Comparison of ENCODE assay signal across 27 cellular contexts in the genomic region with DNA sequence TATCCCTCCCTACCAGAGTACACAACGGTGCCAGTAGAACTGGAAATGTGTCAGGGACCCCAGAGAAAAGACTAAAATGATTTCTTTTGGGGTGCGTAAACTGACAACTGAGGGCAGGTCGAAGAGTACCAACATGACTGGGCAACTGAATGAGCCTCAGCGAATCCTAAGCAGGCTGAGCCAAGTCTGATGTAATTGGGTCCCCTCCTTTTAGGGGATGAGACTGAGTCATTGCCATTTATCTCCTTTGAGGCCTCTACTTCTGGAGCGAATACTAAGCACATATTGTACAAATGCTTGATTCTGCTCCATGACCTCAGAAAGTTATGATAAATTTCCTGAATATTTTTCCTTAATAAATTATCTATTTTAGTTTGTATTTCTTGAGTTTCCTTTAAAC. TPM values are rescaled to one million over a fixed set of nuclear protein-coding genes. Genes with fewer than 3 reads are reported as not detected.
DNase-seq lines count a peak whose midpoint lies in the region; ATAC-seq and TF ChIP-seq lines count a peak whose summit lies in the region.
"Had no signal": no experiment of that assay in that cellular context is flagged by ENCODE, and none has a peak within 500 bp of the region (broad histone marks: within the 10 kb centered on the region; RNA-seq: fewer than 3 reads in every experiment).

No MANE protein-coding gene starts in this region.

- in situ Hi-C loops in mammary epithelial cell (cut with MboI; ENCODE audit: low sequenced_read_pairs in 2 of 2) (no loop called here), GM13976 (cut with MboI; ENCODE audit: low sequenced_read_pairs, unreplicated experiment) (no loop called here)

- intact Hi-C loops in MCF 10A (cut with micrococcal nuclease) = no loop called here
- intact Hi-C loops in mammary epithelial cell (cut with micrococcal nuclease) = no loop called here
- intact Hi-C loops in activated CD4-positive, alpha-beta T cell treated with anti-CD3 and anti-CD28 coated beads for 36 hours (cut with DNase I, micrococcal nuclease) = no loop called here

- H3K4me1 Mint-ChIP-seq in MCF 10A (ENCODE audit: insufficient read depth, unreplicated experiment) = no peaks in the 10 kb centered on the region
- H3K4me1 Mint-ChIP-seq in type B pancreatic cell (ENCODE audit: unreplicated experiment) = peaks cover 4% of the 10 kb centered on the region
- H3K4me1 Mint-ChIP-seq in activated CD4-positive, alpha-beta T cell treated with anti-CD3 and anti-CD28 coated beads for 36 hours = no peaks in the 10 kb centered on the region
- H3K4me1 Mint-ChIP-seq: natural killer cell had no signal

- ATAC-seq in activated CD4-positive, alpha-beta T cell treated with anti-CD3 and anti-CD28 coated beads for 36 hours = no peak
- ATAC-seq: natural killer cell, SK-N-SH treated with all-trans-retinoic acid at 6 μM for 48 hours had no signal

- H2AFZ ChIP-seq in mammary epithelial cell (ENCODE audit: low read depth, low read length) = no peak overlapping the region

- H3K4me3 Mint-ChIP-seq in MCF 10A (ENCODE audit: unreplicated experiment) = no peak overlapping the region
- no peak overlapping the region for H3K4me3 Mint-ChIP-seq in type B pancreatic cell
- H3K4me3 Mint-ChIP-seq in activated CD4-positive, alpha-beta T cell treated with anti-CD3 and anti-CD28 coated beads for 36 hours = no peak overlapping the region
- H3K4me3 Mint-ChIP-seq: activated T-cell treated with anti-CD3 and anti-CD28 coated beads, Interleukin-2, amount 50 U/mL, for 24 hours; natural killer cell had no signal

- H3K4me3 ChIP-seq in mammary epithelial cell (replicated peaks in 1 of 3; ENCODE audit: insufficient read depth in 1 of 3, low read depth in 2 of 3, low read length in 3 of 3) (no peak overlapping the region), fibroblast of pulmonary artery (replicated peaks; ENCODE audit: low read depth, low read length) (no peak overlapping the region)
- H3K4me3 ChIP-seq: HAP-1, skin epidermis had no signal

- no peaks in the 10 kb centered on the region for H3K9me3 Mint-ChIP-seq in MCF 10A (ENCODE audit: unreplicated experiment)
- H3K9me3 Mint-ChIP-seq in type B pancreatic cell = no peaks in the 10 kb centered on the region
- H3K9me3 Mint-ChIP-seq in activated CD4-positive, alpha-beta T cell treated with anti-CD3 and anti-CD28 coated beads for 36 hours (ENCODE audit: low read depth) = no peaks in the 10 kb centered on the region
- H3K9me3 Mint-ChIP-seq: activated T-cell treated with anti-CD3 and anti-CD28 coated beads, Interleukin-2, amount 50 U/mL, for 24 hours; natural killer cell had no signal

- no peaks in the 10 kb centered on the region for H3K27me3 ChIP-seq in mammary epithelial cell (ENCODE audit: insufficient read depth, low read length)
- H3K27me3 ChIP-seq: BE2C had no signal

- H3K27me3 Mint-ChIP-seq in MCF 10A (ENCODE audit: insufficient read depth, unreplicated experiment) = no peaks in the 10 kb centered on the region
- no peaks in the 10 kb centered on the region for H3K27me3 Mint-ChIP-seq in type B pancreatic cell
- peaks cover 9% of the 10 kb centered on the region for H3K27me3 Mint-ChIP-seq in activated CD4-positive, alpha-beta T cell treated with anti-CD3 and anti-CD28 coated beads for 36 hours
- H3K27me3 Mint-ChIP-seq: activated T-cell treated with anti-CD3 and anti-CD28 coated beads, Interleukin-2, amount 50 U/mL, for 24 hours had no signal

- H3K27ac Mint-ChIP-seq in MCF 10A (ENCODE audit: low read depth, unreplicated experiment) (no peak overlapping the region), type B pancreatic cell (no peak overlapping the region)
- H3K27ac Mint-ChIP-seq in activated CD4-positive, alpha-beta T cell treated with anti-CD3 and anti-CD28 coated beads for 36 hours = no peak overlapping the region
- H3K27ac Mint-ChIP-seq: activated T-cell treated with anti-CD3 and anti-CD28 coated beads, Interleukin-2, amount 50 U/mL, for 24 hours; natural killer cell had no signal

- H3K27ac ChIP-seq in mammary epithelial cell (ENCODE audit: insufficient read depth, low read depth, low read length) = no peak overlapping the region
- H3K27ac ChIP-seq: 22Rv1, skin epidermis had no signal

- BruUV-seq in MCF 10A (replicated peaks; lab: Mats Ljungman, UMichigan) (no TSS peak), mammary epithelial cell (replicated peaks; lab: Mats Ljungman, UMichigan) (no TSS peak)

- H3K36me3 Mint-ChIP-seq in MCF 10A (ENCODE audit: insufficient read depth, unreplicated experiment) = no peaks in the 10 kb centered on the region
- H3K36me3 Mint-ChIP-seq in type B pancreatic cell = no peaks in the 10 kb centered on the region
- peaks cover 3% of the 10 kb centered on the region for H3K36me3 Mint-ChIP-seq in activated CD4-positive, alpha-beta T cell treated with anti-CD3 and anti-CD28 coated beads for 36 hours (ENCODE audit: low read depth)
- H3K36me3 Mint-ChIP-seq: natural killer cell had no signal

- H4K20me1 ChIP-seq in mammary epithelial cell (ENCODE audit: insufficient read depth, low read length) = no peaks in the 10 kb centered on the region

- no peaks in the 10 kb centered on the region for H3K9me3 ChIP-seq in mammary epithelial cell (replicated peaks; ENCODE audit: insufficient read depth, low read length)
- H3K9me3 ChIP-seq: BE2C, HAP-1 had no signal

- H3K4me2 ChIP-seq in mammary epithelial cell (ENCODE audit: insufficient read depth, low read depth, low read length) = no peak overlapping the region

- no peaks in the 10 kb centered on the region for H3K4me1 ChIP-seq in mammary epithelial cell (ENCODE audit: insufficient read depth, low read length)
- H3K4me1 ChIP-seq: BE2C, HAP-1 had no signal

- POLR2A ChIA-PET in MCF 10A (lab: Yijun Ruan, JAX) = no interaction called here
- POLR2A ChIA-PET in activated CD4-positive, alpha-beta T cell treated with anti-CD3 and anti-CD28 coated beads for 36 hours (lab: Charles Lee) = no interaction called here

- H3K36me3 ChIP-seq in mammary epithelial cell (ENCODE audit: insufficient read depth, low read length) = no peaks in the 10 kb centered on the region
- H3K36me3 ChIP-seq: BE2C, HAP-1 had no signal

- DNase-seq in MCF 10A (ENCODE audit: unreplicated experiment) (peak; percentile 18), mammary epithelial cell (no peak), fibroblast of pulmonary artery (ENCODE audit: low read depth) (peak; percentile 76), myocyte (ENCODE audit: low read depth) (peak; percentile 7), GM13976 (ENCODE audit: low spot score) (no peak), type B pancreatic cell (ENCODE audit: extremely low spot score, unreplicated experiment) (no peak)
- no peak for DNase-seq in stimulated activated CD4-positive, alpha-beta T cell treated with anti-CD3 and anti-CD28 coated beads, Interleukin-12 subunit alpha, Interleukin-12 subunit beta, amount 100 ng/mL, for 4 hours
- no peak for DNase-seq in activated CD4-positive, alpha-beta T cell treated with anti-CD3 and anti-CD28 coated beads for 36 hours
- DNase-seq: activated CD4-positive, CD25-positive, alpha-beta regulatory T cell; activated naive CD4-positive, alpha-beta T cell treated with Interleukin-2 at 50 U/mL for 16 hours; activated T-cell treated with anti-CD3 and anti-CD28 coated beads, Interleukin-2, amount 50 U/mL, for 24 hours; BE2C; COR-L47; DND-41; hippocampal formation; mesenchymal stem cell; natural killer cell; NCI-H2107; NCI-H524; posterior cingulate gyrus; RPMI8226; stimulated activated naive CD4-positive, alpha-beta T cell treated with Interleukin-2 at 50 U/mL for 16 hours; trophoblast cell had no signal

- dilution Hi-C loops in mammary epithelial cell (cut with HindIII; ENCODE audit: low sequenced_read_pairs) = no loop called here

- 92% methylated on average over 3 of the region's 5 CpGs for WGBS in mammary epithelial cell (ENCODE audit: low coverage, missing lambda C conversion rate)

- no peak for TF ChIP-seq CTCF in MCF 10A (IDR thresholded peaks at IDR 0.05; ENCODE audit: unreplicated experiment)
- TF ChIP-seq CTCF in mammary epithelial cell (conservative IDR thresholded peaks at IDR 0.05 in 1 of 2, IDR thresholded peaks at IDR 0.05 in 1 of 2; ENCODE audit: extremely low read depth in 1 of 2, insufficient read depth in 1 of 2, low read depth in 1 of 2, low read length in 2 of 2) = no peak
- TF ChIP-seq CTCF in fibroblast of pulmonary artery (IDR thresholded peaks at IDR 0.05; ENCODE audit: low read length, missing control alignments) = no peak
- no peak for TF ChIP-seq CTCF in GM13976 (IDR thresholded peaks at IDR 0.05; ENCODE audit: borderline replicate concordance, control extremely low read depth, extremely low read depth, insufficient read depth, missing control alignments)
- TF ChIP-seq CTCF in type B pancreatic cell (conservative IDR thresholded peaks at IDR 0.05) = no peak

- no peaks in the 10 kb centered on the region for H3K79me2 ChIP-seq in mammary epithelial cell (ENCODE audit: insufficient read depth, low read length)

- H3K9ac ChIP-seq in mammary epithelial cell (ENCODE audit: insufficient read depth, low read length) = no peak overlapping the region

- CTCF ChIA-PET in MCF 10A (lab: Yijun Ruan, JAX) = no interaction called here
- CTCF ChIA-PET in mammary epithelial cell (lab: Charles Lee; ENCODE audit: low non-redundant PET) = no interaction called here
- CTCF ChIA-PET in activated CD4-positive, alpha-beta T cell treated with anti-CD3 and anti-CD28 coated beads for 36 hours (lab: Charles Lee) = no interaction called here

RNA-seq across cellular contexts. Expression of gene GPR156, which starts 17.3 kb away (rescaled TPM):
- total RNA-seq in MCF 10A (2022) = 0.72 and 1.0 TPM in 2 replicates
- total RNA-seq in mammary epithelial cell = 1 to 10 TPM in 1 of 2 donors, under 1 TPM in 1; 0.56 to 1.2 TPM
- polyA plus RNA-seq in mammary epithelial cell = 0.27 TPM
- polyA minus RNA-seq in mammary epithelial cell = not detected
- 1.2 and 1.9 TPM in 2 replicates for total RNA-seq in myocyte
- polyA plus RNA-seq in myocyte (2012) = 0.32 TPM
- total RNA-seq in type B pancreatic cell (ENCODE audit: low replicate concordance) = 0.45 and 1.5 TPM in 2 replicates
- total RNA-seq in activated CD4-positive, alpha-beta T cell treated with anti-CD3 and anti-CD28 coated beads for 36 hours = under 1 TPM in 1 of 2 experiments, not detected in 1; 0.11 TPM

RNA-seq across cellular contexts. Expression of gene LRRC58, which starts 46.8 kb away (rescaled TPM):
- total RNA-seq in MCF 10A (2022) = 25.8 and 28.8 TPM in 2 replicates
- 10 to 100 TPM; 21.3 to 28.2 TPM for total RNA-seq in mammary epithelial cell
- 12.9 TPM for polyA plus RNA-seq in mammary epithelial cell
- polyA minus RNA-seq in mammary epithelial cell = 20.2 TPM
- 23.6 and 23.9 TPM in 2 replicates for total RNA-seq in myocyte
- polyA plus RNA-seq in myocyte (2012) = 5.1 TPM
- total RNA-seq in type B pancreatic cell (ENCODE audit: low replicate concordance) = 14.5 and 19.9 TPM in 2 replicates
- total RNA-seq in activated CD4-positive, alpha-beta T cell treated with anti-CD3 and anti-CD28 coated beads for 36 hours = 10 to 100 TPM; 20.7 to 22.2 TPM

Comparison
In these comparisons a context has a peak if more than half of its experiments do, and no peak if none do; other contexts are left out.
1. DNase-seq: peak in MCF 10A (single experiment), fibroblast of pulmonary artery (single experiment) and myocyte (single experiment); none in mammary epithelial cell (single experiment), stimulated activated CD4-positive, alpha-beta T cell treated with anti-CD3 and anti-CD28 coated beads, Interleukin-12 subunit alpha, Interleukin-12 subunit beta, amount 100 ng/mL, for 4 hours (single experiment), GM13976 (single experiment), type B pancreatic cell (single experiment) and activated CD4-positive, alpha-beta T cell treated with anti-CD3 and anti-CD28 coated beads for 36 hours (single experiment).